ENCODE assay signal across 8 cellular contexts in the genomic region with DNA sequence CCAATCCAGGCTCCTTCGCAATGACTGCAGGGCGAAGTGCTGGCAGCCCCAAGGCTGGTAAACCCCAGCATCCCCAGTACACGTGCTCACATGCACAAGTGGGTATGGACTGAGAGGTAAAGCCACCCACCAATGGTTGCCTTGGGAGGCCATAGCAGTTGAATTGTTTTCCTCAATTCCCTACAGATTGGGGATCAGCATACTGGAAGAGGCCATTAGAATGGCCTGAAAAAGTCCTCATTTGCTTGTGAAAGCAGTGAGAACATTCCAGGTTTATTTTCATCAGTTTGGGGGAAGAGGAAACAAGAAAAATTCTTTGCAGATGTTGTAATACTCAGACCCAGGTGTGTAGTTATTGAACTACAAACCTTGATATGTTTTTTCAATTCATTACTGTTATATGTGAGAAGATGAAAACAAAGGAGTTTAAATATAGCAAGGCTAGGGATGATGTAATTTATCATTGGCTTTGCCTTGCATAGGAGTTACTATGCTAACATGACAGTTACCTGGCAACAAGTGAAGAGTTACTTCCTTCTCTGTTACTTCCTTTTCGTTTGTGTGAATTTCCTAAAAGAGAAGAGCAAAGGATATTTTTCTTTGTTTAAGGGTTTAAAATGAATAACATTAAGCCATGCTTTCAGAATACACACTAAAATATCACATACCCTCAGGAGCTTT. TPM values are rescaled to one million over a fixed set of nuclear protein-coding genes. Genes with fewer than 3 reads are reported as not detected.
A peak's percentile ranks its signal among the peaks of the same experiment; 100 is the strongest.
DNase-seq lines count a peak whose midpoint lies in the region; ATAC-seq and TF ChIP-seq lines count a peak whose summit lies in the region.

No MANE protein-coding gene starts in this region.

- no peaks in the 10 kb centered on the region for H3K9me3 Mint-ChIP-seq in osteocyte (ENCODE audit: unreplicated experiment)

- peaks cover 46% of the 10 kb centered on the region for H3K4me1 Mint-ChIP-seq in osteocyte (ENCODE audit: unreplicated experiment)

- peak; percentile 29 for DNase-seq in EH (ENCODE audit: low read depth)
- peak; percentile 54 for DNase-seq in H7
- DNase-seq in PC-9: no peak
- no peak for DNase-seq in osteocyte (ENCODE audit: extremely low spot score, unreplicated experiment)
- DNase-seq in omental fat pad (ENCODE audit: low spot score): no peak
- DNase-seq in anterior cingulate cortex (lab: John Stamatoyannopoulos, UW): no peak

- CTCF ChIA-PET in PC-9 (lab: Charles Lee): interaction anchor here (0.6 to 0.8 kb wide), 3 partner anchors 104 to 1158 kb away, joined by 3 to 15 read pairs (median 3); no protein-coding TSS in a partner anchor

- H3K4me1 ChIP-seq in PC-9 (replicated peaks; ENCODE audit: insufficient read depth): no peaks in the 10 kb centered on the region; the same call in 1 of the 2 replicates

- POLR2A ChIA-PET in PC-9 (lab: Charles Lee; ENCODE audit: unreplicated experiment): interaction anchor here (0.6 kb wide), 1 partner anchor 90 kb away, joined by 4 read pairs; no protein-coding TSS in a partner anchor

- no peaks in the 10 kb centered on the region for H3K79me2 ChIP-seq in PC-9 (ENCODE audit: low read depth)

- BruUV-seq in PC-9 (replicated peaks; lab: Mats Ljungman, UMichigan): no TSS peak

- no peak overlapping the region for H3K4me3 Mint-ChIP-seq in osteocyte (ENCODE audit: unreplicated experiment)

- peaks cover 14% of the 10 kb centered on the region for H3K36me3 Mint-ChIP-seq in osteocyte (ENCODE audit: unreplicated experiment)

- no peak overlapping the region for H3K4me2 ChIP-seq in PC-9

- H3K4me3 ChIP-seq in H7 (ENCODE audit: insufficient read depth, low read depth, low read length) (no peak overlapping the region), PC-9 (no peak overlapping the region)

- H3K36me3 ChIP-seq in H7 (replicated peaks; ENCODE audit: control insufficient read depth, insufficient read depth, low read length) (peaks cover 8% of the 10 kb centered on the region), PC-9 (ENCODE audit: low read depth) (no peaks in the 10 kb centered on the region; the same call in 1 of the 2 replicates)

- no peak overlapping the region for H2AFZ ChIP-seq in PC-9

- H3F3A ChIP-seq in PC-9 (ENCODE audit: insufficient read depth, low read depth): no peaks in the 10 kb centered on the region

- peak overlapping the region; percentile 23; the same call in 1 of the 2 replicates for H3K27ac ChIP-seq in PC-9

- no peaks in the 10 kb centered on the region for H3K9me2 ChIP-seq in PC-9 (ENCODE audit: insufficient read depth)

- H3K27me3 ChIP-seq in H7 (ENCODE audit: control insufficient read depth, insufficient read depth, low read length): no peaks in the 10 kb centered on the region
- no peaks in the 10 kb centered on the region for H3K27me3 ChIP-seq in PC-9 (ENCODE audit: insufficient read depth, low read depth)

- no peaks in the 10 kb centered on the region for H3K27me3 Mint-ChIP-seq in osteocyte (ENCODE audit: unreplicated experiment)

- intact Hi-C loops in PC-9 (cut with micrococcal nuclease; ENCODE audit: unreplicated experiment): no loop called here

- no peaks in the 10 kb centered on the region for H3K9me3 ChIP-seq in PC-9 (ENCODE audit: insufficient read depth, low read depth)

- TF ChIP-seq CTCF in PC-9 (conservative IDR thresholded peaks at IDR 0.05) (no peak), osteocyte (IDR thresholded peaks at IDR 0.05) (no peak), omental fat pad (IDR thresholded peaks at IDR 0.05) (no peak)

- ATAC-seq in esophagus mucosa (peak; percentile 75), GM21737 (IDR thresholded peaks at IDR 0.05; ENCODE audit: unreplicated experiment) (no peak), omental fat pad (ENCODE audit: low FRiP score) (no peak)

- H3K27ac Mint-ChIP-seq in osteocyte (ENCODE audit: unreplicated experiment): peak overlapping the region; percentile 75

- no peaks in the 10 kb centered on the region for H4K20me1 ChIP-seq in PC-9 (ENCODE audit: insufficient read depth)

RNA-seq across cellular contexts. Expression of gene MTMR12, which starts 36.4 kb away (rescaled TPM):
- 22.9 and 33.5 TPM in 2 replicates for total RNA-seq in H7 (2014; rRNA removed; shearing (Covaris generic))
- 44.5 and 47.5 TPM in 2 replicates for total RNA-seq in PC-9 (2021)
- total RNA-seq in esophagus mucosa: 16.9 TPM
- total RNA-seq in osteocyte: 19.6 and 23.4 TPM in 2 replicates
- 10 to 100 TPM; 34.2 to 79.5 (median 57.4) TPM for total RNA-seq in omental fat pad

Comparison
In these comparisons a context has a peak if more than half of its experiments do, and no peak if none do; other contexts are left out.
1. DNase-seq: peak in EH (single experiment) and H7 (single experiment); none in PC-9 (0 of 2), osteocyte (single experiment), omental fat pad (single experiment) and anterior cingulate cortex (0 of 58).